ENCODE assay signal across 7 cellular contexts in genomic region chr10:27099448-27099847, GRCh38. TPM values are rescaled to one million over a fixed set of nuclear protein-coding genes. Genes with fewer than 3 reads are reported as not detected.
DNase-seq lines count a peak whose midpoint lies in the region; ATAC-seq and TF ChIP-seq lines count a peak whose summit lies in the region.

No MANE protein-coding gene starts in this region.

- CTCF ChIA-PET in activated CD8-positive, alpha-beta T cell treated with anti-CD3 and anti-CD28 coated beads, Interleukin-2, amount 10 ng/mL, durations not matched to agents 7 days and 5 days (lab: Charles Lee) = interaction anchor here (0.6 kb wide), 1 partner anchor 433 kb away, joined by 3 read pairs; no protein-coding TSS in a partner anchor

- peak overlapping the region; percentile 88 for H3K4me3 Mint-ChIP-seq in activated CD8-positive, alpha-beta T cell treated with anti-CD3 and anti-CD28 coated beads, Interleukin-2, amount 10 ng/mL, durations not matched to agents 7 days and 5 days
- peak overlapping the region; percentile 86 to 90 for H3K4me3 Mint-ChIP-seq in stimulated activated naive B cell treated with anti-CD40 and anti-IgM and Interleukin-4, amounts not matched to agents 10 μg/mL and 1 μg/mL and 100 μg/mL, for 72 hours

- H3K27me3 ChIP-seq in HL-60 (ENCODE audit: insufficient read depth, poor library complexity, severe bottlenecking) = no peaks in the 10 kb centered on the region
- no peaks in the 10 kb centered on the region for H3K27me3 ChIP-seq in iPS-15b (ENCODE audit: control insufficient read depth, insufficient read depth, low read length)

- peaks cover 36% of the 10 kb centered on the region for H3K4me1 Mint-ChIP-seq in activated CD8-positive, alpha-beta T cell treated with anti-CD3 and anti-CD28 coated beads, Interleukin-2, amount 10 ng/mL, durations not matched to agents 7 days and 5 days (ENCODE audit: low read depth)
- H3K4me1 Mint-ChIP-seq in stimulated activated naive B cell treated with anti-CD40 and anti-IgM and Interleukin-4, amounts not matched to agents 10 μg/mL and 1 μg/mL and 100 μg/mL, for 72 hours = peaks cover 14 to 31% of the 10 kb centered on the region in 2 donors

- no peak for DNase-seq in HL-60 (ENCODE audit: low read depth in 1 of 2, low spot score in 1 of 2)
- DNase-seq in activated CD8-positive, alpha-beta T cell treated with anti-CD3 and anti-CD28 coated beads, Interleukin-2, amount 10 ng/mL, durations not matched to agents 7 days and 5 days = no peak
- no peak for DNase-seq in stimulated activated naive B cell treated with anti-CD40 and anti-IgM and Interleukin-4, amounts not matched to agents 10 μg/mL and 1 μg/mL and 100 μg/mL, for 72 hours
- DNase-seq in KG1 (lab: John Stamatoyannopoulos, UW) = no peak
- no peak for DNase-seq in NCI-H1436 treated with DMSO at 0.1 percent for 48 hours (lab: John Stamatoyannopoulos, UW)

- no peak for ATAC-seq in activated CD8-positive, alpha-beta T cell treated with anti-CD3 and anti-CD28 coated beads, Interleukin-2, amount 10 ng/mL, durations not matched to agents 7 days and 5 days
- no peak for ATAC-seq in stimulated activated naive B cell treated with anti-CD40 and anti-IgM and Interleukin-4, amounts not matched to agents 10 μg/mL and 1 μg/mL and 100 μg/mL, for 72 hours (replicated peaks)
- ATAC-seq in HG02870 (IDR thresholded peaks at IDR 0.05; ENCODE audit: unreplicated experiment) = no peak

- H3K27me3 Mint-ChIP-seq in activated CD8-positive, alpha-beta T cell treated with anti-CD3 and anti-CD28 coated beads, Interleukin-2, amount 10 ng/mL, durations not matched to agents 7 days and 5 days (ENCODE audit: low read depth) = peaks cover 2% of the 10 kb centered on the region
- H3K27me3 Mint-ChIP-seq in stimulated activated naive B cell treated with anti-CD40 and anti-IgM and Interleukin-4, amounts not matched to agents 10 μg/mL and 1 μg/mL and 100 μg/mL, for 72 hours = no peaks in the 10 kb centered on the region

- H3K4me3 ChIP-seq in HL-60 (replicated peaks; ENCODE audit: insufficient read depth, low read length) = peak overlapping the region; percentile 64
- H3K4me3 ChIP-seq in iPS-15b (ENCODE audit: low read depth, low read length) = peak overlapping the region; percentile 94

- no peaks in the 10 kb centered on the region for H3K4me1 ChIP-seq in iPS-15b (ENCODE audit: control insufficient read depth, insufficient read depth, low read length)

- peaks cover 9% of the 10 kb centered on the region for H3K36me3 Mint-ChIP-seq in activated CD8-positive, alpha-beta T cell treated with anti-CD3 and anti-CD28 coated beads, Interleukin-2, amount 10 ng/mL, durations not matched to agents 7 days and 5 days (ENCODE audit: low read depth)
- peaks cover 3 to 14% of the 10 kb centered on the region in 2 donors for H3K36me3 Mint-ChIP-seq in stimulated activated naive B cell treated with anti-CD40 and anti-IgM and Interleukin-4, amounts not matched to agents 10 μg/mL and 1 μg/mL and 100 μg/mL, for 72 hours

- peak overlapping the region; percentile 95 for H3K27ac Mint-ChIP-seq in activated CD8-positive, alpha-beta T cell treated with anti-CD3 and anti-CD28 coated beads, Interleukin-2, amount 10 ng/mL, durations not matched to agents 7 days and 5 days
- peak overlapping the region; percentile 95 for H3K27ac Mint-ChIP-seq in stimulated activated naive B cell treated with anti-CD40 and anti-IgM and Interleukin-4, amounts not matched to agents 10 μg/mL and 1 μg/mL and 100 μg/mL, for 72 hours

- no peaks in the 10 kb centered on the region for H3K9me3 ChIP-seq in iPS-15b (ENCODE audit: control insufficient read depth, insufficient read depth, low read length)

- H3K9ac ChIP-seq in iPS-15b (ENCODE audit: low read depth, low read length) = peak overlapping the region; percentile 88

- POLR2A ChIA-PET in activated CD8-positive, alpha-beta T cell treated with anti-CD3 and anti-CD28 coated beads, Interleukin-2, amount 10 ng/mL, durations not matched to agents 7 days and 5 days (lab: Charles Lee) = interaction anchor here (0.7 to 5.7 kb wide), 4 partner anchors 12 to 150 kb away, joined by 3 to 66 read pairs (median 4); partner anchors contain the start of genes MASTL and YME1L1

- no peak for TF ChIP-seq CTCF in HL-60 (IDR thresholded peaks at IDR 0.05; ENCODE audit: insufficient read depth, low read length)

- H3K27ac ChIP-seq in HL-60 (replicated peaks) = peak overlapping the region; percentile 72

- H3K9me3 Mint-ChIP-seq in activated CD8-positive, alpha-beta T cell treated with anti-CD3 and anti-CD28 coated beads, Interleukin-2, amount 10 ng/mL, durations not matched to agents 7 days and 5 days (ENCODE audit: insufficient read depth) = no peaks in the 10 kb centered on the region
- no peaks in the 10 kb centered on the region for H3K9me3 Mint-ChIP-seq in stimulated activated naive B cell treated with anti-CD40 and anti-IgM and Interleukin-4, amounts not matched to agents 10 μg/mL and 1 μg/mL and 100 μg/mL, for 72 hours

- H3K36me3 ChIP-seq in iPS-15b (ENCODE audit: control insufficient read depth, insufficient read depth, low read length) = no peaks in the 10 kb centered on the region

RNA-seq across cellular contexts. Expression of gene ANKRD26, which starts 0.8 kb away (rescaled TPM):
- 10 to 100 TPM in 1 of 2 experiments, 1 to 10 TPM in 1; 9.0 to 12.8 TPM for total RNA-seq in activated CD8-positive, alpha-beta T cell treated with anti-CD3 and anti-CD28 coated beads, Interleukin-2, amount 10 ng/mL, durations not matched to agents 7 days and 5 days

RNA-seq across cellular contexts. Expression of gene YME1L1, which starts 54.7 kb away (rescaled TPM):
- 100 to 1,000 TPM; 117 to 122 TPM for total RNA-seq in activated CD8-positive, alpha-beta T cell treated with anti-CD3 and anti-CD28 coated beads, Interleukin-2, amount 10 ng/mL, durations not matched to agents 7 days and 5 days

RNA-seq across cellular contexts. Expression of gene MASTL, which starts 55.7 kb away (rescaled TPM):
- total RNA-seq in activated CD8-positive, alpha-beta T cell treated with anti-CD3 and anti-CD28 coated beads, Interleukin-2, amount 10 ng/mL, durations not matched to agents 7 days and 5 days = 10 to 100 TPM; 40.1 to 40.7 TPM
